In the genomic region with DNA sequence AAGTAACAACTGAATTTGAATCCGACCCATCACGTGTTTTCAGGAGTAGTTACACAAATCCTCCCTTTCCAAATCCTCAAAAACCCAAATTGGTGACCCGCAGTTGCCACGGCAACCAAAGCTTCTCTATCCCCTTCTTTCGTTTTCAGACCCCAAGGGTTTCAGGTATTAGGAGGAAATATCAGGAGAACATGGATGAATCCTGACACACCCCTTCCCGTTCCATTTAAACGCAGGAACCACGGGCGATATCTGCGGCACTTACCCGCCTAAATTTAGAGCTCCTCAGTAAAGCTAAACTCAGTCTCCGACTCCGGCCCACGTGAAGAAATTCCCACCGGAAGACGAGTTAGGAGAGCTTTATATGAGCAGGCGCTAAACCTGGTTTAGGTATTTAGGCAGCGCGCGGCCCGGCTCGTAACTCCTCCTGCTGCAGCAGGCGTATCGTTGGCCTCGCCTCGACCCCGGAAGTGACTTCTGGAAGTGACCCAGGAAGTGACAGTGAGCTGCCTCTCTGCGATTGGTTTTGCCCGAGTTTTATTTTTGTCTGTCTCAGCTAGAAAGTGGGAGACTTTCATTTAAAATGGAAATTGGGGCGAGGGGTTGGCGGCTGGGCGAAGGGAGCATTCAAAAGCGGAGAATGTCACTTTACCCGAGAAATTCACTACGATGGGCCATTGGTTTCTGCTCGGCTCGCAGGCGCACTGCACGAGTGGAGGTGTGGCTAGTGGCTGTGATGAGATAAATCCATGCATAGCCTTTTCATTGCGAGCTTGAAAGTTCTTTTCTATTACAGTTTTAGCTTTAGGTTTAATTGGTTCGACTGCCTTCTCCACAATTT, we compare ENCODE assay signal across 1 cellular context.
TF ChIP-seq lines count a peak whose summit lies in the region.

Gene TAF1A, minus strand, starts transcription at position 472 of the 841 bp plus-strand sequence.

TF ChIP-seq in WTC11, 78 proteins besides CTCF, POLR2A, EP300 and RAD21 (continued from another document):
- TF ChIP-seq, protein P1, sequence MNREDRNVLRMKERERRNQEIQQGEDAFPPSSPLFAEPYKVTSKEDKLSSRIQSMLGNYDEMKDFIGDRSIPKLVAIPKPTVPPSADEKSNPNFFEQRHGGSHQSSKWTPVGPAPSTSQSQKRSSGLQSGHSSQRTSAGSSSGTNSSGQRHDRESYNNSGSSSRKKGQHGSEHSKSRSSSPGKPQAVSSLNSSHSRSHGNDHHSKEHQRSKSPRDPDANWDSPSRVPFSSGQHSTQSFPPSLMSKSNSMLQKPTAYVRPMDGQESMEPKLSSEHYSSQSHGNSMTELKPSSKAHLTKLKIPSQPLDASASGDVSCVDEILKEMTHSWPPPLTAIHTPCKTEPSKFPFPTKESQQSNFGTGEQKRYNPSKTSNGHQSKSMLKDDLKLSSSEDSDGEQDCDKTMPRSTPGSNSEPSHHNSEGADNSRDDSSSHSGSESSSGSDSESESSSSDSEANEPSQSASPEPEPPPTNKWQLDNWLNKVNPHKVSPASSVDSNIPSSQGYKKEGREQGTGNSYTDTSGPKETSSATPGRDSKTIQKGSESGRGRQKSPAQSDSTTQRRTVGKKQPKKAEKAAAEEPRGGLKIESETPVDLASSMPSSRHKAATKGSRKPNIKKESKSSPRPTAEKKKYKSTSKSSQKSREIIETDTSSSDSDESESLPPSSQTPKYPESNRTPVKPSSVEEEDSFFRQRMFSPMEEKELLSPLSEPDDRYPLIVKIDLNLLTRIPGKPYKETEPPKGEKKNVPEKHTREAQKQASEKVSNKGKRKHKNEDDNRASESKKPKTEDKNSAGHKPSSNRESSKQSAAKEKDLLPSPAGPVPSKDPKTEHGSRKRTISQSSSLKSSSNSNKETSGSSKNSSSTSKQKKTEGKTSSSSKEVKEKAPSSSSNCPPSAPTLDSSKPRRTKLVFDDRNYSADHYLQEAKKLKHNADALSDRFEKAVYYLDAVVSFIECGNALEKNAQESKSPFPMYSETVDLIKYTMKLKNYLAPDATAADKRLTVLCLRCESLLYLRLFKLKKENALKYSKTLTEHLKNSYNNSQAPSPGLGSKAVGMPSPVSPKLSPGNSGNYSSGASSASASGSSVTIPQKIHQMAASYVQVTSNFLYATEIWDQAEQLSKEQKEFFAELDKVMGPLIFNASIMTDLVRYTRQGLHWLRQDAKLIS (CRISPR knock-in tag; IDR thresholded peaks at IDR 0.05; ENCODE audit: borderline replicate concordance): no peak
- TF ChIP-seq OVOL2 (CRISPR knock-in tag; IDR thresholded peaks at IDR 0.05; ENCODE audit: borderline replicate concordance) (no peak), IRF2 (CRISPR knock-in tag; IDR thresholded peaks at IDR 0.05; ENCODE audit: borderline replicate concordance, low read depth) (no peak), NFYB (CRISPR knock-in tag; conservative IDR thresholded peaks at IDR 0.05; ENCODE audit: low read depth) (no peak), MYBL2 (CRISPR knock-in tag; IDR thresholded peaks at IDR 0.05) (0 out of 2 replicates have a peak, but pooled peaks have one; percentile 55), GABPB1 (CRISPR knock-in tag; IDR thresholded peaks at IDR 0.05) (peak; percentile 49; the same call in 1 of the 2 replicates), USF1 (CRISPR knock-in tag; IDR thresholded peaks at IDR 0.05) (peak; percentile 47; the same call in 1 of the 2 replicates), FOXK1 (CRISPR knock-in tag; IDR thresholded peaks at IDR 0.05) (peak; percentile 84), SMAD4 (CRISPR knock-in tag; IDR thresholded peaks at IDR 0.05) (no peak), CREM (CRISPR knock-in tag; IDR thresholded peaks at IDR 0.05) (0 out of 2 replicates have a peak, but pooled peaks have one; percentile 24), KAT7 (CRISPR knock-in tag; IDR thresholded peaks at IDR 0.05; ENCODE audit: borderline replicate concordance) (no peak)
- TF ChIP-seq, protein P2, sequence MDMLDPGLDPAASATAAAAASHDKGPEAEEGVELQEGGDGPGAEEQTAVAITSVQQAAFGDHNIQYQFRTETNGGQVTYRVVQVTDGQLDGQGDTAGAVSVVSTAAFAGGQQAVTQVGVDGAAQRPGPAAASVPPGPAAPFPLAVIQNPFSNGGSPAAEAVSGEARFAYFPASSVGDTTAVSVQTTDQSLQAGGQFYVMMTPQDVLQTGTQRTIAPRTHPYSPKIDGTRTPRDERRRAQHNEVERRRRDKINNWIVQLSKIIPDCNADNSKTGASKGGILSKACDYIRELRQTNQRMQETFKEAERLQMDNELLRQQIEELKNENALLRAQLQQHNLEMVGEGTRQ (CRISPR knock-in tag; IDR thresholded peaks at IDR 0.05): peak; percentile 8; the same call in 1 of the 2 replicates
- TF ChIP-seq, protein P3, sequence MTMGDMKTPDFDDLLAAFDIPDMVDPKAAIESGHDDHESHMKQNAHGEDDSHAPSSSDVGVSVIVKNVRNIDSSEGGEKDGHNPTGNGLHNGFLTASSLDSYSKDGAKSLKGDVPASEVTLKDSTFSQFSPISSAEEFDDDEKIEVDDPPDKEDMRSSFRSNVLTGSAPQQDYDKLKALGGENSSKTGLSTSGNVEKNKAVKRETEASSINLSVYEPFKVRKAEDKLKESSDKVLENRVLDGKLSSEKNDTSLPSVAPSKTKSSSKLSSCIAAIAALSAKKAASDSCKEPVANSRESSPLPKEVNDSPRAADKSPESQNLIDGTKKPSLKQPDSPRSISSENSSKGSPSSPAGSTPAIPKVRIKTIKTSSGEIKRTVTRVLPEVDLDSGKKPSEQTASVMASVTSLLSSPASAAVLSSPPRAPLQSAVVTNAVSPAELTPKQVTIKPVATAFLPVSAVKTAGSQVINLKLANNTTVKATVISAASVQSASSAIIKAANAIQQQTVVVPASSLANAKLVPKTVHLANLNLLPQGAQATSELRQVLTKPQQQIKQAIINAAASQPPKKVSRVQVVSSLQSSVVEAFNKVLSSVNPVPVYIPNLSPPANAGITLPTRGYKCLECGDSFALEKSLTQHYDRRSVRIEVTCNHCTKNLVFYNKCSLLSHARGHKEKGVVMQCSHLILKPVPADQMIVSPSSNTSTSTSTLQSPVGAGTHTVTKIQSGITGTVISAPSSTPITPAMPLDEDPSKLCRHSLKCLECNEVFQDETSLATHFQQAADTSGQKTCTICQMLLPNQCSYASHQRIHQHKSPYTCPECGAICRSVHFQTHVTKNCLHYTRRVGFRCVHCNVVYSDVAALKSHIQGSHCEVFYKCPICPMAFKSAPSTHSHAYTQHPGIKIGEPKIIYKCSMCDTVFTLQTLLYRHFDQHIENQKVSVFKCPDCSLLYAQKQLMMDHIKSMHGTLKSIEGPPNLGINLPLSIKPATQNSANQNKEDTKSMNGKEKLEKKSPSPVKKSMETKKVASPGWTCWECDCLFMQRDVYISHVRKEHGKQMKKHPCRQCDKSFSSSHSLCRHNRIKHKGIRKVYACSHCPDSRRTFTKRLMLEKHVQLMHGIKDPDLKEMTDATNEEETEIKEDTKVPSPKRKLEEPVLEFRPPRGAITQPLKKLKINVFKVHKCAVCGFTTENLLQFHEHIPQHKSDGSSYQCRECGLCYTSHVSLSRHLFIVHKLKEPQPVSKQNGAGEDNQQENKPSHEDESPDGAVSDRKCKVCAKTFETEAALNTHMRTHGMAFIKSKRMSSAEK (CRISPR knock-in tag; IDR thresholded peaks at IDR 0.05; ENCODE audit: borderline replicate concordance): no peak
- TF ChIP-seq, protein P4, sequence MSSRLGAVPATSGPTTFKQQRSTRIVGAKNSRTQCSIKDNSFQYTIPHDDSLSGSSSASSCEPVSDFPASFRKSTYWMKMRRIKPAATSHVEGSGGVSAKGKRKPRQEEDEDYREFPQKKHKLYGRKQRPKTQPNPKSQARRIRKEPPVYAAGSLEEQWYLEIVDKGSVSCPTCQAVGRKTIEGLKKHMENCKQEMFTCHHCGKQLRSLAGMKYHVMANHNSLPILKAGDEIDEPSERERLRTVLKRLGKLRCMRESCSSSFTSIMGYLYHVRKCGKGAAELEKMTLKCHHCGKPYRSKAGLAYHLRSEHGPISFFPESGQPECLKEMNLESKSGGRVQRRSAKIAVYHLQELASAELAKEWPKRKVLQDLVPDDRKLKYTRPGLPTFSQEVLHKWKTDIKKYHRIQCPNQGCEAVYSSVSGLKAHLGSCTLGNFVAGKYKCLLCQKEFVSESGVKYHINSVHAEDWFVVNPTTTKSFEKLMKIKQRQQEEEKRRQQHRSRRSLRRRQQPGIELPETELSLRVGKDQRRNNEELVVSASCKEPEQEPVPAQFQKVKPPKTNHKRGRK (CRISPR knock-in tag; IDR thresholded peaks at IDR 0.05; ENCODE audit: borderline replicate concordance): no peak
- TF ChIP-seq, protein P5, sequence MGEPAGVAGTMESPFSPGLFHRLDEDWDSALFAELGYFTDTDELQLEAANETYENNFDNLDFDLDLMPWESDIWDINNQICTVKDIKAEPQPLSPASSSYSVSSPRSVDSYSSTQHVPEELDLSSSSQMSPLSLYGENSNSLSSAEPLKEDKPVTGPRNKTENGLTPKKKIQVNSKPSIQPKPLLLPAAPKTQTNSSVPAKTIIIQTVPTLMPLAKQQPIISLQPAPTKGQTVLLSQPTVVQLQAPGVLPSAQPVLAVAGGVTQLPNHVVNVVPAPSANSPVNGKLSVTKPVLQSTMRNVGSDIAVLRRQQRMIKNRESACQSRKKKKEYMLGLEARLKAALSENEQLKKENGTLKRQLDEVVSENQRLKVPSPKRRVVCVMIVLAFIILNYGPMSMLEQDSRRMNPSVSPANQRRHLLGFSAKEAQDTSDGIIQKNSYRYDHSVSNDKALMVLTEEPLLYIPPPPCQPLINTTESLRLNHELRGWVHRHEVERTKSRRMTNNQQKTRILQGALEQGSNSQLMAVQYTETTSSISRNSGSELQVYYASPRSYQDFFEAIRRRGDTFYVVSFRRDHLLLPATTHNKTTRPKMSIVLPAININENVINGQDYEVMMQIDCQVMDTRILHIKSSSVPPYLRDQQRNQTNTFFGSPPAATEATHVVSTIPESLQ (CRISPR knock-in tag; IDR thresholded peaks at IDR 0.05): no peak
- TF ChIP-seq, protein P6, sequence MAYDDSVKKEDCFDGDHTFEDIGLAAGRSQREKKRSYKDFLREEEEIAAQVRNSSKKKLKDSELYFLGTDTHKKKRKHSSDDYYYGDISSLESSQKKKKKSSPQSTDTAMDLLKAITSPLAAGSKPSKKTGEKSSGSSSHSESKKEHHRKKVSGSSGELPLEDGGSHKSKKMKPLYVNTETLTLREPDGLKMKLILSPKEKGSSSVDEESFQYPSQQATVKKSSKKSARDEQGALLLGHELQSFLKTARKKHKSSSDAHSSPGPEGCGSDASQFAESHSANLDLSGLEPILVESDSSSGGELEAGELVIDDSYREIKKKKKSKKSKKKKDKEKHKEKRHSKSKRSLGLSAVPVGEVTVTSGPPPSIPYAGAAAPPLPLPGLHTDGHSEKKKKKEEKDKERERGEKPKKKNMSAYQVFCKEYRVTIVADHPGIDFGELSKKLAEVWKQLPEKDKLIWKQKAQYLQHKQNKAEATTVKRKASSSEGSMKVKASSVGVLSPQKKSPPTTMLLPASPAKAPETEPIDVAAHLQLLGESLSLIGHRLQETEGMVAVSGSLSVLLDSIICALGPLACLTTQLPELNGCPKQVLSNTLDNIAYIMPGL (CRISPR knock-in tag; IDR thresholded peaks at IDR 0.05): peak; percentile 31; the same call in 1 of the 2 replicates
